ENCODE assay signal across 8 cellular contexts in the genomic region with DNA sequence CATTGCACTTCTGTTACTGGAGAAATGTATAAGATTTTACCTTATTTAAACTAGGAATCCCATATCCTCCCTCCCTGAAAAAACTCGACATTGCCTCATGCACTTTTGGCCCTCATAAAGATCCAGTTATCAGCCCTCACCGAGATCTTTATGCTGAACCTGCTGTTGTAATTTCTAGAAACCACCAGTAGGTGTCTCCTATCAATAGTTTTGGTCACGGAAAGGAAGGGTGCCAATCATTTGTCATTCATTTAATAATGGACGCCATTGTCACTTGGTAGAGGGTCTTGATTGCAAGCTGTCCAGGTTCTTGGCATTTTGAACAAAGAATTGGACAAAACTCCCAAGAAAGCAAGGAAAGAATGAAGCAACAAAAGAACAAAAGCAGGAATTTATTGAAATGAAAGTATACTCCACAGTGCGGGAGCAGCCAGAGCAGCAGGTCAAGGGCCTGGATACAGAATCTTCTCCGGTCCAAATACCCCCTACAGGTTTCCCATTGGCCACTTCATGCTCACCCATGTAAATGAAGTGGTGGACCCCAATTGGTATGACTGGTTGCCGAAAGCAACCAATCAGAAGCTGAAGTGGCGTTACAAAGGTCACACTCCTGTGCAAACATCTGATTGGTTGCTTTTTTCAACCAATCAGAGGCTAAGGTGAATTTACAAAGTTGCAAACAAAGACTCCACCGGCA.
A peak's percentile ranks its signal among the peaks of the same experiment; 100 is the strongest.
DNase-seq lines count a peak whose midpoint lies in the region; ATAC-seq, FAIRE-seq and TF ChIP-seq lines count a peak whose summit lies in the region.

No MANE protein-coding gene starts in this region.

- no peaks in the 10 kb centered on the region for H3K36me3 ChIP-seq in hepatocyte (replicated peaks; ENCODE audit: insufficient read depth, low read depth)
- H3K36me3 ChIP-seq in stomach smooth muscle (ENCODE audit: control insufficient read depth in 2 of 2, insufficient read depth in 2 of 2, low read length in 2 of 2) = no peaks in the 10 kb centered on the region

- H3K27me3 ChIP-seq in hepatocyte = no peaks in the 10 kb centered on the region
- H3K27me3 ChIP-seq in stomach smooth muscle (ENCODE audit: control insufficient read depth in 1 of 2, insufficient read depth in 2 of 2, low read length in 2 of 2) = no peaks in the 10 kb centered on the region

- no peak overlapping the region; the same call in 1 of the 2 replicates for H3K4me3 ChIP-seq in WI38 (ENCODE audit: low read depth, low read length)
- H3K4me3 ChIP-seq in hepatocyte = no peak overlapping the region
- peak overlapping the region; percentile 17 to 19 for H3K4me3 ChIP-seq in stomach smooth muscle (ENCODE audit: low read length in 2 of 2)

- H2AFZ ChIP-seq in hepatocyte = peak overlapping the region; percentile 16

- TF ChIP-seq POLR2A in GM12891 (IDR thresholded peaks at IDR 0.05; ENCODE audit: low read depth, low read length) = no peak

- H3K27ac ChIP-seq in hepatocyte (no peak overlapping the region), stomach smooth muscle (ENCODE audit: low read length) (no peak overlapping the region)

- no peaks in the 10 kb centered on the region for H3K9me2 ChIP-seq in hepatocyte (replicated peaks; ENCODE audit: insufficient read depth)

- no peak overlapping the region for H3K9ac ChIP-seq in stomach smooth muscle (ENCODE audit: low read length in 2 of 2)

- no peaks in the 10 kb centered on the region for H3K79me2 ChIP-seq in hepatocyte

- peak; percentile 16 for FAIRE-seq in GM12891 (lab: Jason Lieb, UNC)

- H4K20me1 ChIP-seq in hepatocyte (ENCODE audit: insufficient read depth, poor library complexity, severe bottlenecking) = no peaks in the 10 kb centered on the region

- H3K4me1 ChIP-seq in hepatocyte (ENCODE audit: insufficient read depth) (no peaks in the 10 kb centered on the region), stomach smooth muscle (ENCODE audit: control insufficient read depth, insufficient read depth, low read length) (no peaks in the 10 kb centered on the region)

- H3K4me2 ChIP-seq in hepatocyte = peak overlapping the region; percentile 56

- TF ChIP-seq CTCF in WI38 (IDR thresholded peaks at IDR 0.05; ENCODE audit: low read depth, low read length) (peak; percentile 63; the same call in 1 of the 2 replicates), hepatocyte (IDR thresholded peaks at IDR 0.05; ENCODE audit: poor library complexity) (peak; percentile 67)

- DNase-seq in AG08395 (ENCODE audit: low spot score) (peak; percentile 31), GM12891 (ENCODE audit: insufficient read length, low spot score) (peak; percentile 14), NCI-H1105 treated with DMSO at 0.1 percent for 48 hours (lab: John Stamatoyannopoulos, UW) (peak; percentile 40), hepatocyte (ENCODE audit: low spot score) (peak; percentile 51), HK-2 (ENCODE audit: unreplicated experiment) (no peak)

- 56% methylated on average over 9 of the region's 9 CpGs for WGBS in hepatocyte (ENCODE audit: low lambda C conversion rate, missing lambda C conversion rate)

- H3K9me3 ChIP-seq in hepatocyte (ENCODE audit: low read depth) = no peaks in the 10 kb centered on the region
- H3K9me3 ChIP-seq in stomach smooth muscle (ENCODE audit: control insufficient read depth in 2 of 2, low read length in 2 of 2) = no peaks in the 10 kb centered on the region

- ATAC-seq in HG02642 (IDR thresholded peaks at IDR 0.05; ENCODE audit: poor library complexity, unreplicated experiment) = peak; percentile 84

TF ChIP-seq in GM12891, 5 proteins besides CTCF, POLR2A, EP300 and RAD21:
- TF ChIP-seq TAF1 (IDR thresholded peaks at IDR 0.05; ENCODE audit: low read depth, low read length) = no peak
- no peak for TF ChIP-seq POLR2AphosphoS5 (IDR thresholded peaks at IDR 0.05; ENCODE audit: low read depth, low read length)
- no peak for TF ChIP-seq SPI1 (IDR thresholded peaks at IDR 0.05; ENCODE audit: low read depth, low read length)
- no peak for TF ChIP-seq POU2F2 (IDR thresholded peaks at IDR 0.05; ENCODE audit: low read depth, low read length)
- no peak for TF ChIP-seq PAX5 (IDR thresholded peaks at IDR 0.05; ENCODE audit: insufficient read depth, low read length, severe bottlenecking)

Comparison
In these comparisons a context has a peak if more than half of its experiments do, and no peak if none do; other contexts are left out.
1. H3K4me3 ChIP-seq: peak in stomach smooth muscle (2 of 2); none in WI38 (single experiment) and hepatocyte (single experiment).